Comparison of ENCODE assay signal across 24 cellular contexts in genomic region chr2:80050246-80050645, GRCh38.
A peak's percentile ranks its signal among the peaks of the same experiment; 100 is the strongest.
DNase-seq lines count a peak whose midpoint lies in the region; ATAC-seq and TF ChIP-seq lines count a peak whose summit lies in the region.
"Had no signal": no experiment of that assay in that cellular context is flagged by ENCODE, and none has a peak within 500 bp of the region (broad histone marks: within the 10 kb centered on the region; RNA-seq: fewer than 3 reads in every experiment).

No MANE protein-coding gene starts in this region.

- no peak overlapping the region for H3K9ac ChIP-seq in SK-N-SH

- H3K4me2 ChIP-seq in SK-N-SH: no peak overlapping the region

- TF ChIP-seq RAD21 in SK-N-SH (IDR thresholded peaks at IDR 0.05; ENCODE audit: low read length): no peak

- H3K4me3 ChIP-seq in SK-N-SH (ENCODE audit: low read depth in 2 of 2, low read length in 1 of 2): no peak overlapping the region
- H3K4me3 ChIP-seq: coronary artery, esophagus squamous epithelium, vagina had no signal

- in situ Hi-C loops in G401 (cut with HindIII; ENCODE audit: low sequenced_read_pairs): no loop called here

- H3K36me3 ChIP-seq in SK-N-SH (replicated peaks in 1 of 2; ENCODE audit: control insufficient read depth in 1 of 2, insufficient read depth in 2 of 2, low read length in 1 of 2): no peaks in the 10 kb centered on the region
- H3K36me3 ChIP-seq: brain microvascular endothelial cell, esophagus squamous epithelium, vagina had no signal

- no peaks in the 10 kb centered on the region for H3F3A ChIP-seq in SK-N-SH (replicated peaks; ENCODE audit: insufficient read depth)

- 9% methylated on average over 5 of the region's 6 CpGs for WGBS in SK-N-SH (ENCODE audit: low lambda C conversion rate)

- H3K27ac ChIP-seq in SK-N-SH (ENCODE audit: low read depth in 2 of 2, low read length in 1 of 2): peak overlapping the region in 1 of 2 experiments; percentile 89; a peak in 2 of 4 replicates
- H3K27ac ChIP-seq: brain microvascular endothelial cell, coronary artery, esophagus squamous epithelium, vagina had no signal

- peak; percentile 90 for DNase-seq in G401 (ENCODE audit: low spot score)
- DNase-seq in NCI-H1694 (lab: John Stamatoyannopoulos, UW): peak; percentile 78
- peak; percentile 75 for DNase-seq in SK-N-SH
- DNase-seq in fibroblast of peridontal ligament (ENCODE audit: extremely low read depth): peak; percentile 45
- no peak for DNase-seq in NCI-H2196 (lab: John Stamatoyannopoulos, UW; ENCODE audit: unreplicated experiment)
- DNase-seq in NK-92 (lab: John Stamatoyannopoulos, UW; ENCODE audit: unreplicated experiment): no peak
- DNase-seq: activated CD4-positive, alpha-beta T cell treated with anti-CD3 and anti-CD28 coated beads, Interleukin-2, amount 10 ng/mL, durations not matched to agents 7 days and 5 days; brain microvascular endothelial cell; CD4-positive, CD25-positive, alpha-beta regulatory T cell; endodermal cell; esophagus squamous epithelium; H9; KBM-7; left cardiac atrium; NCI-H2029 treated with DMSO at 0.1 percent for 48 hours; NCI-H526 treated with DMSO at 0.1 percent for 48 hours; SIG-M5; small intestine; stimulated activated CD4-positive, alpha-beta T cell treated with anti-CD3 and anti-CD28 coated beads, Interleukin-2, amount 100 ng/mL, for 24 hours; stimulated activated naive B cell treated with anti-CD40 and anti-IgM and Interleukin-4, amounts not matched to agents 10 μg/mL and 1 μg/mL and 100 μg/mL, for 72 hours had no signal

- H4K20me1 ChIP-seq in SK-N-SH (ENCODE audit: insufficient read depth): no peaks in the 10 kb centered on the region

- H3K27me3 ChIP-seq in SK-N-SH (ENCODE audit: insufficient read depth): no peaks in the 10 kb centered on the region
- H3K27me3 ChIP-seq: brain microvascular endothelial cell, esophagus squamous epithelium, vagina had no signal

- CTCF ChIA-PET in SK-N-SH (lab: Yijun Ruan, JAX): interaction anchor here (0.6 to 1.1 kb wide), 4 partner anchors 21 to 104 kb away, joined by 3 to 5 read pairs (median 3); no protein-coding TSS in a partner anchor

- no peak for ATAC-seq in GM19467 (IDR thresholded peaks at IDR 0.05; ENCODE audit: unreplicated experiment)
- ATAC-seq: left cardiac atrium; Panc1; stimulated activated naive B cell treated with anti-CD40 and anti-IgM and Interleukin-4, amounts not matched to agents 10 μg/mL and 1 μg/mL and 100 μg/mL, for 72 hours had no signal

- H3K4me1 ChIP-seq in SK-N-SH (ENCODE audit: control insufficient read depth in 1 of 2, insufficient read depth in 2 of 2, low read depth in 1 of 2, low read length in 1 of 2): peaks cover 0 to 33% of the 10 kb centered on the region in 2 experiments; a peak in 3 of 4 replicates
- H3K4me1 ChIP-seq: esophagus squamous epithelium, vagina had no signal

- no peaks in the 10 kb centered on the region for H3K79me2 ChIP-seq in SK-N-SH (ENCODE audit: insufficient read depth)

- peak in 1 of 2 experiments; percentile 93; a peak in 2 of 4 replicates for TF ChIP-seq EP300 in SK-N-SH (IDR thresholded peaks at IDR 0.05; ENCODE audit: borderline replicate concordance in 1 of 2, low read depth in 1 of 2, low read length in 1 of 2)

- H3K9me2 ChIP-seq in SK-N-SH: no peaks in the 10 kb centered on the region

- no peak overlapping the region for H2AFZ ChIP-seq in SK-N-SH (ENCODE audit: low read depth)

- H3K9me3 ChIP-seq in SK-N-SH: no peaks in the 10 kb centered on the region
- H3K9me3 ChIP-seq: esophagus squamous epithelium, vagina had no signal

- TF ChIP-seq CTCF in SK-N-SH (IDR thresholded peaks at IDR 0.05): no peak

- POLR2A ChIA-PET in SK-N-SH (lab: Yijun Ruan, JAX): interaction anchor here (0.7 kb wide), 1 partner anchor 849 kb away, joined by 4 read pairs; no protein-coding TSS in a partner anchor

TF ChIP-seq in SK-N-SH, 30 proteins besides CTCF, POLR2A, EP300 and RAD21 (continues in another document):
- TF ChIP-seq ELF1 (IDR thresholded peaks at IDR 0.05): no peak
- TF ChIP-seq RCOR1 (IDR thresholded peaks at IDR 0.05; ENCODE audit: low read length): peak; percentile 98
- TF ChIP-seq MXI1 (IDR thresholded peaks at IDR 0.05; ENCODE audit: low read depth, low read length): peak; percentile 78; the same call in 1 of the 2 replicates
- TF ChIP-seq POLR2AphosphoS5 (IDR thresholded peaks at IDR 0.05; ENCODE audit: low read depth, low read length): peak; percentile 52
- TF ChIP-seq GABPA (IDR thresholded peaks at IDR 0.05; ENCODE audit: low read depth): no peak
- no peak for TF ChIP-seq RFX5 (IDR thresholded peaks at IDR 0.05; ENCODE audit: low read length)
- TF ChIP-seq, protein P1, sequence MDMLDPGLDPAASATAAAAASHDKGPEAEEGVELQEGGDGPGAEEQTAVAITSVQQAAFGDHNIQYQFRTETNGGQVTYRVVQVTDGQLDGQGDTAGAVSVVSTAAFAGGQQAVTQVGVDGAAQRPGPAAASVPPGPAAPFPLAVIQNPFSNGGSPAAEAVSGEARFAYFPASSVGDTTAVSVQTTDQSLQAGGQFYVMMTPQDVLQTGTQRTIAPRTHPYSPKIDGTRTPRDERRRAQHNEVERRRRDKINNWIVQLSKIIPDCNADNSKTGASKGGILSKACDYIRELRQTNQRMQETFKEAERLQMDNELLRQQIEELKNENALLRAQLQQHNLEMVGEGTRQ (IDR thresholded peaks at IDR 0.05; ENCODE audit: borderline replicate concordance, low read depth, low read length): peak; percentile 1; the same call in 1 of the 2 replicates
- TF ChIP-seq, protein P2, sequence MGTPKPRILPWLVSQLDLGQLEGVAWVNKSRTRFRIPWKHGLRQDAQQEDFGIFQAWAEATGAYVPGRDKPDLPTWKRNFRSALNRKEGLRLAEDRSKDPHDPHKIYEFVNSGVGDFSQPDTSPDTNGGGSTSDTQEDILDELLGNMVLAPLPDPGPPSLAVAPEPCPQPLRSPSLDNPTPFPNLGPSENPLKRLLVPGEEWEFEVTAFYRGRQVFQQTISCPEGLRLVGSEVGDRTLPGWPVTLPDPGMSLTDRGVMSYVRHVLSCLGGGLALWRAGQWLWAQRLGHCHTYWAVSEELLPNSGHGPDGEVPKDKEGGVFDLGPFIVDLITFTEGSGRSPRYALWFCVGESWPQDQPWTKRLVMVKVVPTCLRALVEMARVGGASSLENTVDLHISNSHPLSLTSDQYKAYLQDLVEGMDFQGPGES (IDR thresholded peaks at IDR 0.05; ENCODE audit: low read depth, low read length): no peak
- peak; percentile 64; the same call in 1 of the 2 replicates for TF ChIP-seq TCF12 (IDR thresholded peaks at IDR 0.05)
- TF ChIP-seq PBX3 (IDR thresholded peaks at IDR 0.05): no peak
- no peak for TF ChIP-seq MEF2A (IDR thresholded peaks at IDR 0.05; ENCODE audit: borderline replicate concordance, low read depth)
- no peak for TF ChIP-seq NFIC (IDR thresholded peaks at IDR 0.05; ENCODE audit: borderline replicate concordance)
- TF ChIP-seq USF1 (IDR thresholded peaks at IDR 0.05; ENCODE audit: borderline replicate concordance, low read depth): no peak
- no peak for TF ChIP-seq EZH2phosphoT487 (IDR thresholded peaks at IDR 0.05; ENCODE audit: borderline replicate concordance, low read depth)
- peak; percentile 99 for TF ChIP-seq FOXJ3 (CRISPR knock-in tag; IDR thresholded peaks at IDR 0.05)
- TF ChIP-seq NRF1 (IDR thresholded peaks at IDR 0.05; ENCODE audit: low read depth, low read length): no peak
- no peak for TF ChIP-seq FOSL2 (IDR thresholded peaks at IDR 0.05; ENCODE audit: borderline replicate concordance, low read depth)
- no peak for TF ChIP-seq JUND (IDR thresholded peaks at IDR 0.05)
- no peak for TF ChIP-seq SMC3 (IDR thresholded peaks at IDR 0.05; ENCODE audit: low read depth, low read length)
- TF ChIP-seq TEAD4 (IDR thresholded peaks at IDR 0.05; ENCODE audit: borderline replicate concordance, insufficient read depth): no peak
- no peak for TF ChIP-seq RXRA (IDR thresholded peaks at IDR 0.05; ENCODE audit: borderline replicate concordance, low read depth)
- TF ChIP-seq TAF1 (IDR thresholded peaks at IDR 0.05; ENCODE audit: borderline replicate concordance, low read depth, low read length): no peak
- no peak for TF ChIP-seq YY1 (IDR thresholded peaks at IDR 0.05; ENCODE audit: low read depth)
- TF ChIP-seq MAX (IDR thresholded peaks at IDR 0.05; ENCODE audit: low read depth): no peak
- no peak for TF ChIP-seq SIN3A (IDR thresholded peaks at IDR 0.05; ENCODE audit: borderline replicate concordance, low read depth, low read length)

Comparison
In these comparisons a context has a peak if more than half of its experiments do, and no peak if none do; other contexts are left out.
1. DNase-seq: peak in G401 (single experiment), NCI-H1694 (single experiment), SK-N-SH (single experiment) and fibroblast of peridontal ligament (single experiment); none in NCI-H2196 (single experiment) and NK-92 (single experiment).